ENCODE assay signal across 1 cellular context in the genomic region with DNA sequence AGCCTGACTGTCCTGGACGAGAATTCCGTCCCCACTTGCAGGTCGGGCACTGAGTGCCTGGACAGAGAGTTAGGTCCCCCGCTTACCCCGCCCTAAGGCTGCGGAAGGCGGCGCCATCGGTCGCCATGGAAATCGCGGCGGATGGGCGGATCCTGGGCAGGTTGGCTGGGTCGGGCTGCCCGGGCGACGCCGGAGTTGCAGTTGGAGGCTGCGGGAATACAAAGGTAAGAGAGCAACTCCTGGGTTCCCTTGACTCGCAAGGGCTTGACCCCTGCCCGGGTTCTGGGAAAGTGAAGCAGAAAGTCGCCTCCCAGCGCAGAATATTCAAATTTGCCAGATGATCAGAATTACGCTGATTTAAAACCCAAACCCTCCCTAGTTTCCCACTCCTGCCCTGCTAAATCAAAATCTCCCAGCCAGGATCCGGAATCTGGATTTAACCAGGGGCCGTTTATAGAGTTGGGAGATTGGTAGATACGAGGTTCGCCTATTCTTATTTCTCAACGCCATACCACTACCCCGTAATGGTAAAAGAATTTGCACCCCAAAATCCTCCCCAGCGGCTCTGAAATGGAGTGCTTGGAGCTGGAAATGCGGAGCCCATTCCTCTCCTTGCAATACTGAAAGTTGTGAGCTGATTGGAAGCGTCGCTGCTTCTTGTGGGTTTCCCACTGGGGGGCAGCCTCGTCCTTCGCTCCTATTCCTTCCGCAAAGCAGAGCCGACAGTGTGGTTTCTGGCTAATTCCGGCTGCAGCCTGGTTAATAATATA.
TF ChIP-seq lines count a peak whose summit lies in the region.

No MANE protein-coding gene starts in this region.

TF ChIP-seq in HepG2, 621 proteins besides CTCF, POLR2A, EP300 and RAD21 (continued from another document and continues in another):
- TF ChIP-seq MIXL1 (CRISPR knock-in tag; IDR thresholded peaks at IDR 0.05) (peak; percentile 65; the same call in 1 of the 2 replicates), PHF5A (CRISPR knock-in tag; IDR thresholded peaks at IDR 0.05; ENCODE audit: low read depth, unreplicated experiment) (no peak), ZBTB8A (CRISPR knock-in tag; IDR thresholded peaks at IDR 0.05; ENCODE audit: borderline replicate concordance, low read depth) (no peak), ZFP36L1 (CRISPR knock-in tag; IDR thresholded peaks at IDR 0.05) (0 out of 2 replicates have a peak, but pooled peaks have one; percentile 1), SNAPC2 (CRISPR knock-in tag; IDR thresholded peaks at IDR 0.05) (no peak), KDM2A (CRISPR knock-in tag; IDR thresholded peaks at IDR 0.05; ENCODE audit: borderline replicate concordance, low read depth) (peak; percentile 38; the same call in 1 of the 2 replicates), ZFP37 (CRISPR knock-in tag; IDR thresholded peaks at IDR 0.05; ENCODE audit: borderline replicate concordance) (no peak), RFXAP (CRISPR knock-in tag; IDR thresholded peaks at IDR 0.05; ENCODE audit: borderline replicate concordance) (no peak), SOX6 (IDR thresholded peaks at IDR 0.05) (no peak), SOX6 (CRISPR knock-in tag; IDR thresholded peaks at IDR 0.05) (peak; percentile 56), TBX3 (IDR thresholded peaks at IDR 0.05; ENCODE audit: borderline replicate concordance) (no peak), HOXA3 (CRISPR knock-in tag; IDR thresholded peaks at IDR 0.05) (0 out of 2 replicates have a peak, but pooled peaks have one; percentile 13), ZNF577 (CRISPR knock-in tag; IDR thresholded peaks at IDR 0.05; ENCODE audit: borderline replicate concordance, low read depth) (no peak), NONO (IDR thresholded peaks at IDR 0.05) (no peak), NONO (CRISPR knock-in tag; conservative IDR thresholded peaks at IDR 0.05) (peak; percentile 35; the same call in 1 of the 2 replicates), TGIF2 (CRISPR knock-in tag; IDR thresholded peaks at IDR 0.05) (0 out of 2 replicates have a peak, but pooled peaks have one; percentile 50), ELF4 (CRISPR knock-in tag; IDR thresholded peaks at IDR 0.05; ENCODE audit: borderline replicate concordance) (no peak), SP4 (CRISPR knock-in tag; IDR thresholded peaks at IDR 0.05) (no peak), SAP130 (CRISPR knock-in tag; IDR thresholded peaks at IDR 0.05; ENCODE audit: low read depth) (peak; percentile 22; the same call in 1 of the 2 replicates), CREB1 (IDR thresholded peaks at IDR 0.05) (no peak), CREB1 (CRISPR knock-in tag; IDR thresholded peaks at IDR 0.05) (peak; percentile 32; the same call in 1 of the 2 replicates), NFKB2 (CRISPR knock-in tag; IDR thresholded peaks at IDR 0.05; ENCODE audit: borderline replicate concordance) (peak; percentile 45; the same call in 1 of the 2 replicates), RORA (CRISPR knock-in tag; IDR thresholded peaks at IDR 0.05) (no peak), HOXD1 (CRISPR knock-in tag; IDR thresholded peaks at IDR 0.05) (no peak), SALL2 (CRISPR knock-in tag; IDR thresholded peaks at IDR 0.05) (no peak), SATB2 (CRISPR knock-in tag; IDR thresholded peaks at IDR 0.05) (no peak), ZNF614 (CRISPR knock-in tag; IDR thresholded peaks at IDR 0.05; ENCODE audit: borderline replicate concordance) (no peak), MEIS1 (CRISPR knock-in tag; IDR thresholded peaks at IDR 0.05; ENCODE audit: borderline replicate concordance) (no peak), ZNF556 (CRISPR knock-in tag; IDR thresholded peaks at IDR 0.05; ENCODE audit: borderline replicate concordance) (0 out of 2 replicates have a peak, but pooled peaks have one; percentile 40), GTF2F1 (IDR thresholded peaks at IDR 0.05; ENCODE audit: low read length) (no peak), ZNF431 (CRISPR knock-in tag; IDR thresholded peaks at IDR 0.05; ENCODE audit: borderline replicate concordance, low read depth) (no peak)
- TF ChIP-seq, protein P1, sequence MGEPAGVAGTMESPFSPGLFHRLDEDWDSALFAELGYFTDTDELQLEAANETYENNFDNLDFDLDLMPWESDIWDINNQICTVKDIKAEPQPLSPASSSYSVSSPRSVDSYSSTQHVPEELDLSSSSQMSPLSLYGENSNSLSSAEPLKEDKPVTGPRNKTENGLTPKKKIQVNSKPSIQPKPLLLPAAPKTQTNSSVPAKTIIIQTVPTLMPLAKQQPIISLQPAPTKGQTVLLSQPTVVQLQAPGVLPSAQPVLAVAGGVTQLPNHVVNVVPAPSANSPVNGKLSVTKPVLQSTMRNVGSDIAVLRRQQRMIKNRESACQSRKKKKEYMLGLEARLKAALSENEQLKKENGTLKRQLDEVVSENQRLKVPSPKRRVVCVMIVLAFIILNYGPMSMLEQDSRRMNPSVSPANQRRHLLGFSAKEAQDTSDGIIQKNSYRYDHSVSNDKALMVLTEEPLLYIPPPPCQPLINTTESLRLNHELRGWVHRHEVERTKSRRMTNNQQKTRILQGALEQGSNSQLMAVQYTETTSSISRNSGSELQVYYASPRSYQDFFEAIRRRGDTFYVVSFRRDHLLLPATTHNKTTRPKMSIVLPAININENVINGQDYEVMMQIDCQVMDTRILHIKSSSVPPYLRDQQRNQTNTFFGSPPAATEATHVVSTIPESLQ (CRISPR knock-in tag; conservative IDR thresholded peaks at IDR 0.05), result no peak
- TF ChIP-seq, protein P2, sequence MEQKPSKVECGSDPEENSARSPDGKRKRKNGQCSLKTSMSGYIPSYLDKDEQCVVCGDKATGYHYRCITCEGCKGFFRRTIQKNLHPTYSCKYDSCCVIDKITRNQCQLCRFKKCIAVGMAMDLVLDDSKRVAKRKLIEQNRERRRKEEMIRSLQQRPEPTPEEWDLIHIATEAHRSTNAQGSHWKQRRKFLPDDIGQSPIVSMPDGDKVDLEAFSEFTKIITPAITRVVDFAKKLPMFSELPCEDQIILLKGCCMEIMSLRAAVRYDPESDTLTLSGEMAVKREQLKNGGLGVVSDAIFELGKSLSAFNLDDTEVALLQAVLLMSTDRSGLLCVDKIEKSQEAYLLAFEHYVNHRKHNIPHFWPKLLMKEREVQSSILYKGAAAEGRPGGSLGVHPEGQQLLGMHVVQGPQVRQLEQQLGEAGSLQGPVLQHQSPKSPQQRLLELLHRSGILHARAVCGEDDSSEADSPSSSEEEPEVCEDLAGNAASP (CRISPR knock-in tag; IDR thresholded peaks at IDR 0.05; ENCODE audit: borderline replicate concordance), result no peak
- TF ChIP-seq, protein P3, sequence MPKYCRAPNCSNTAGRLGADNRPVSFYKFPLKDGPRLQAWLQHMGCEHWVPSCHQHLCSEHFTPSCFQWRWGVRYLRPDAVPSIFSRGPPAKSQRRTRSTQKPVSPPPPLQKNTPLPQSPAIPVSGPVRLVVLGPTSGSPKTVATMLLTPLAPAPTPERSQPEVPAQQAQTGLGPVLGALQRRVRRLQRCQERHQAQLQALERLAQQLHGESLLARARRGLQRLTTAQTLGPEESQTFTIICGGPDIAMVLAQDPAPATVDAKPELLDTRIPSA (CRISPR knock-in tag; IDR thresholded peaks at IDR 0.05; ENCODE audit: borderline replicate concordance), result no peak
- TF ChIP-seq, protein P4, sequence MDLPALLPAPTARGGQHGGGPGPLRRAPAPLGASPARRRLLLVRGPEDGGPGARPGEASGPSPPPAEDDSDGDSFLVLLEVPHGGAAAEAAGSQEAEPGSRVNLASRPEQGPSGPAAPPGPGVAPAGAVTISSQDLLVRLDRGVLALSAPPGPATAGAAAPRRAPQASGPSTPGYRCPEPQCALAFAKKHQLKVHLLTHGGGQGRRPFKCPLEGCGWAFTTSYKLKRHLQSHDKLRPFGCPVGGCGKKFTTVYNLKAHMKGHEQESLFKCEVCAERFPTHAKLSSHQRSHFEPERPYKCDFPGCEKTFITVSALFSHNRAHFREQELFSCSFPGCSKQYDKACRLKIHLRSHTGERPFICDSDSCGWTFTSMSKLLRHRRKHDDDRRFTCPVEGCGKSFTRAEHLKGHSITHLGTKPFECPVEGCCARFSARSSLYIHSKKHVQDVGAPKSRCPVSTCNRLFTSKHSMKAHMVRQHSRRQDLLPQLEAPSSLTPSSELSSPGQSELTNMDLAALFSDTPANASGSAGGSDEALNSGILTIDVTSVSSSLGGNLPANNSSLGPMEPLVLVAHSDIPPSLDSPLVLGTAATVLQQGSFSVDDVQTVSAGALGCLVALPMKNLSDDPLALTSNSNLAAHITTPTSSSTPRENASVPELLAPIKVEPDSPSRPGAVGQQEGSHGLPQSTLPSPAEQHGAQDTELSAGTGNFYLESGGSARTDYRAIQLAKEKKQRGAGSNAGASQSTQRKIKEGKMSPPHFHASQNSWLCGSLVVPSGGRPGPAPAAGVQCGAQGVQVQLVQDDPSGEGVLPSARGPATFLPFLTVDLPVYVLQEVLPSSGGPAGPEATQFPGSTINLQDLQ (CRISPR knock-in tag; IDR thresholded peaks at IDR 0.05), result no peak
- TF ChIP-seq, protein P5, sequence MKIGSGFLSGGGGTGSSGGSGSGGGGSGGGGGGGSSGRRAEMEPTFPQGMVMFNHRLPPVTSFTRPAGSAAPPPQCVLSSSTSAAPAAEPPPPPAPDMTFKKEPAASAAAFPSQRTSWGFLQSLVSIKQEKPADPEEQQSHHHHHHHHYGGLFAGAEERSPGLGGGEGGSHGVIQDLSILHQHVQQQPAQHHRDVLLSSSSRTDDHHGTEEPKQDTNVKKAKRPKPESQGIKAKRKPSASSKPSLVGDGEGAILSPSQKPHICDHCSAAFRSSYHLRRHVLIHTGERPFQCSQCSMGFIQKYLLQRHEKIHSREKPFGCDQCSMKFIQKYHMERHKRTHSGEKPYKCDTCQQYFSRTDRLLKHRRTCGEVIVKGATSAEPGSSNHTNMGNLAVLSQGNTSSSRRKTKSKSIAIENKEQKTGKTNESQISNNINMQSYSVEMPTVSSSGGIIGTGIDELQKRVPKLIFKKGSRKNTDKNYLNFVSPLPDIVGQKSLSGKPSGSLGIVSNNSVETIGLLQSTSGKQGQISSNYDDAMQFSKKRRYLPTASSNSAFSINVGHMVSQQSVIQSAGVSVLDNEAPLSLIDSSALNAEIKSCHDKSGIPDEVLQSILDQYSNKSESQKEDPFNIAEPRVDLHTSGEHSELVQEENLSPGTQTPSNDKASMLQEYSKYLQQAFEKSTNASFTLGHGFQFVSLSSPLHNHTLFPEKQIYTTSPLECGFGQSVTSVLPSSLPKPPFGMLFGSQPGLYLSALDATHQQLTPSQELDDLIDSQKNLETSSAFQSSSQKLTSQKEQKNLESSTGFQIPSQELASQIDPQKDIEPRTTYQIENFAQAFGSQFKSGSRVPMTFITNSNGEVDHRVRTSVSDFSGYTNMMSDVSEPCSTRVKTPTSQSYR (CRISPR knock-in tag; IDR thresholded peaks at IDR 0.05; ENCODE audit: borderline replicate concordance), result no peak
- TF ChIP-seq, protein P6, sequence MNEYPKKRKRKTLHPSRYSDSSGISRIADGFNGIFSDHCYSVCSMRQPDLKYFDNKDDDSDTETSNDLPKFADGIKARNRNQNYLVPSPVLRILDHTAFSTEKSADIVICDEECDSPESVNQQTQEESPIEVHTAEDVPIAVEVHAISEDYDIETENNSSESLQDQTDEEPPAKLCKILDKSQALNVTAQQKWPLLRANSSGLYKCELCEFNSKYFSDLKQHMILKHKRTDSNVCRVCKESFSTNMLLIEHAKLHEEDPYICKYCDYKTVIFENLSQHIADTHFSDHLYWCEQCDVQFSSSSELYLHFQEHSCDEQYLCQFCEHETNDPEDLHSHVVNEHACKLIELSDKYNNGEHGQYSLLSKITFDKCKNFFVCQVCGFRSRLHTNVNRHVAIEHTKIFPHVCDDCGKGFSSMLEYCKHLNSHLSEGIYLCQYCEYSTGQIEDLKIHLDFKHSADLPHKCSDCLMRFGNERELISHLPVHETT (CRISPR knock-in tag; conservative IDR thresholded peaks at IDR 0.05), result no peak
- TF ChIP-seq, protein P7, sequence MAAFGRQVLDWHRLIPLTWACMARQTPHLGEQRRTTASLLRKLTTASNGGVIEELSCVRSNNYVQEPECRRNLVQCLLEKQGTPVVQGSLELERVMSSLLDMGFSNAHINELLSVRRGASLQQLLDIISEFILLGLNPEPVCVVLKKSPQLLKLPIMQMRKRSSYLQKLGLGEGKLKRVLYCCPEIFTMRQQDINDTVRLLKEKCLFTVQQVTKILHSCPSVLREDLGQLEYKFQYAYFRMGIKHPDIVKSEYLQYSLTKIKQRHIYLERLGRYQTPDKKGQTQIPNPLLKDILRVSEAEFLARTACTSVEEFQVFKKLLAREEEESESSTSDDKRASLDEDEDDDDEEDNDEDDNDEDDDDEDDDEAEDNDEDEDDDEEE (CRISPR knock-in tag; IDR thresholded peaks at IDR 0.05), result no peak
- TF ChIP-seq, protein P8, sequence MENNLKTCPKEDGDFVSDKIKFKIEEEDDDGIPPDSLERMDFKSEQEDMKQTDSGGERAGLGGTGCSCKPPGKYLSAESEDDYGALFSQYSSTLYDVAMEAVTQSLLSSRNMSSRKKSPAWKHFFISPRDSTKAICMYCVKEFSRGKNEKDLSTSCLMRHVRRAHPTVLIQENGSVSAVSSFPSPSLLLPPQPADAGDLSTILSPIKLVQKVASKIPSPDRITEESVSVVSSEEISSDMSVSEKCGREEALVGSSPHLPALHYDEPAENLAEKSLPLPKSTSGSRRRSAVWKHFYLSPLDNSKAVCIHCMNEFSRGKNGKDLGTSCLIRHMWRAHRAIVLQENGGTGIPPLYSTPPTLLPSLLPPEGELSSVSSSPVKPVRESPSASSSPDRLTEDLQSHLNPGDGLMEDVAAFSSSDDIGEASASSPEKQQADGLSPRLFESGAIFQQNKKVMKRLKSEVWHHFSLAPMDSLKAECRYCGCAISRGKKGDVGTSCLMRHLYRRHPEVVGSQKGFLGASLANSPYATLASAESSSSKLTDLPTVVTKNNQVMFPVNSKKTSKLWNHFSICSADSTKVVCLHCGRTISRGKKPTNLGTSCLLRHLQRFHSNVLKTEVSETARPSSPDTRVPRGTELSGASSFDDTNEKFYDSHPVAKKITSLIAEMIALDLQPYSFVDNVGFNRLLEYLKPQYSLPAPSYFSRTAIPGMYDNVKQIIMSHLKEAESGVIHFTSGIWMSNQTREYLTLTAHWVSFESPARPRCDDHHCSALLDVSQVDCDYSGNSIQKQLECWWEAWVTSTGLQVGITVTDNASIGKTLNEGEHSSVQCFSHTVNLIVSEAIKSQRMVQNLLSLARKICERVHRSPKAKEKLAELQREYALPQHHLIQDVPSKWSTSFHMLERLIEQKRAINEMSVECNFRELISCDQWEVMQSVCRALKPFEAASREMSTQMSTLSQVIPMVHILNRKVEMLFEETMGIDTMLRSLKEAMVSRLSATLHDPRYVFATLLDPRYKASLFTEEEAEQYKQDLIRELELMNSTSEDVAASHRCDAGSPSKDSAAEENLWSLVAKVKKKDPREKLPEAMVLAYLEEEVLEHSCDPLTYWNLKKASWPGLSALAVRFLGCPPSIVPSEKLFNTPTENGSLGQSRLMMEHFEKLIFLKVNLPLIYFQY (CRISPR knock-in tag; IDR thresholded peaks at IDR 0.05; ENCODE audit: borderline replicate concordance), result no peak; the same call in 1 of the 2 replicates
- TF ChIP-seq, protein P9, sequence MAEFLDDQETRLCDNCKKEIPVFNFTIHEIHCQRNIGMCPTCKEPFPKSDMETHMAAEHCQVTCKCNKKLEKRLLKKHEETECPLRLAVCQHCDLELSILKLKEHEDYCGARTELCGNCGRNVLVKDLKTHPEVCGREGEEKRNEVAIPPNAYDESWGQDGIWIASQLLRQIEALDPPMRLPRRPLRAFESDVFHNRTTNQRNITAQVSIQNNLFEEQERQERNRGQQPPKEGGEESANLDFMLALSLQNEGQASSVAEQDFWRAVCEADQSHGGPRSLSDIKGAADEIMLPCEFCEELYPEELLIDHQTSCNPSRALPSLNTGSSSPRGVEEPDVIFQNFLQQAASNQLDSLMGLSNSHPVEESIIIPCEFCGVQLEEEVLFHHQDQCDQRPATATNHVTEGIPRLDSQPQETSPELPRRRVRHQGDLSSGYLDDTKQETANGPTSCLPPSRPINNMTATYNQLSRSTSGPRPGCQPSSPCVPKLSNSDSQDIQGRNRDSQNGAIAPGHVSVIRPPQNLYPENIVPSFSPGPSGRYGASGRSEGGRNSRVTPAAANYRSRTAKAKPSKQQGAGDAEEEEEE (CRISPR knock-in tag; IDR thresholded peaks at IDR 0.05; ENCODE audit: borderline replicate concordance), result no peak
